Comparison of ENCODE assay signal across 13 cellular contexts in genomic region chr13:79485451-79485850, GRCh38. TPM values are rescaled to one million over a fixed set of nuclear protein-coding genes. Genes with fewer than 3 reads are reported as not detected.
DNase-seq lines count a peak whose midpoint lies in the region; ATAC-seq and TF ChIP-seq lines count a peak whose summit lies in the region.
"Had no signal": no experiment of that assay in that cellular context is flagged by ENCODE, and none has a peak within 500 bp of the region (broad histone marks: within the 10 kb centered on the region; RNA-seq: fewer than 3 reads in every experiment).

No MANE protein-coding gene starts in this region.

- H3K27ac Mint-ChIP-seq in activated CD8-positive, alpha-beta T cell treated with anti-CD3 and anti-CD28 coated beads for 36 hours = peak overlapping the region; percentile 69
- no peak overlapping the region for H3K27ac Mint-ChIP-seq in activated CD8-positive, alpha-beta T cell treated with anti-CD3 and anti-CD28 coated beads, Interleukin-2, amount 10 ng/mL, durations not matched to agents 7 days and 5 days

- peaks cover 47% of the 10 kb centered on the region for H3K36me3 Mint-ChIP-seq in activated CD8-positive, alpha-beta T cell treated with anti-CD3 and anti-CD28 coated beads for 36 hours (ENCODE audit: low read depth)
- peaks cover 12% of the 10 kb centered on the region for H3K36me3 Mint-ChIP-seq in activated CD8-positive, alpha-beta T cell treated with anti-CD3 and anti-CD28 coated beads, Interleukin-2, amount 10 ng/mL, durations not matched to agents 7 days and 5 days (ENCODE audit: low read depth)

- no peak for ATAC-seq in activated CD8-positive, alpha-beta T cell treated with anti-CD3 and anti-CD28 coated beads for 36 hours
- no peak for ATAC-seq in activated CD8-positive, alpha-beta T cell treated with anti-CD3 and anti-CD28 coated beads, Interleukin-2, amount 10 ng/mL, durations not matched to agents 7 days and 5 days
- no peak for ATAC-seq in PC-3
- ATAC-seq: Panc1 had no signal

- H3F3A ChIP-seq in PC-3 (ENCODE audit: low read length, unreplicated experiment) = no peaks in the 10 kb centered on the region

- H3K27me3 ChIP-seq in PC-3 (ENCODE audit: low read length) (no peaks in the 10 kb centered on the region), prostate gland (replicated peaks; ENCODE audit: insufficient read depth) (no peaks in the 10 kb centered on the region)

- POLR2A ChIA-PET in activated CD8-positive, alpha-beta T cell treated with anti-CD3 and anti-CD28 coated beads for 36 hours (lab: Charles Lee) = interaction anchor here (1.0 kb wide), 1 partner anchor 15 kb away, joined by 3 read pairs; no protein-coding TSS in a partner anchor
- POLR2A ChIA-PET in activated CD8-positive, alpha-beta T cell treated with anti-CD3 and anti-CD28 coated beads, Interleukin-2, amount 10 ng/mL, durations not matched to agents 7 days and 5 days (lab: Charles Lee) = interaction anchor here (1.3 to 1.8 kb wide), 2 partner anchors 37 to 79 kb away, joined by 3 to 6 read pairs; partner anchors contain the start of gene RBM26
- POLR2A ChIA-PET in PC-3 (lab: Charles Lee; ENCODE audit: unreplicated experiment) = interaction anchor here (0.9 kb wide), 1 partner anchor 61 kb away, joined by 8 read pairs; no protein-coding TSS in a partner anchor

- intact Hi-C loops in activated CD8-positive, alpha-beta T cell treated with anti-CD3 and anti-CD28 coated beads for 36 hours (cut with micrococcal nuclease) = no loop called here
- intact Hi-C loops in PC-3 (cut with micrococcal nuclease) (loop anchor here (1.0 to 2.0 kb wide), 3 partner anchors 43 to 56 kb away; no protein-coding TSS in a partner anchor), prostate gland (cut with DNase I) (no loop called here)

- no TSS peak for BruUV-seq in PC-3 (replicated peaks; lab: Mats Ljungman, UMichigan)

- no peak for DNase-seq in activated CD8-positive, alpha-beta T cell treated with anti-CD3 and anti-CD28 coated beads for 36 hours
- DNase-seq in activated CD8-positive, alpha-beta T cell treated with anti-CD3 and anti-CD28 coated beads, Interleukin-2, amount 10 ng/mL, durations not matched to agents 7 days and 5 days = no peak
- DNase-seq in PC-3 = no peak
- DNase-seq in epithelial cell of esophagus (ENCODE audit: low read depth) = no peak
- no peak for DNase-seq in prostate gland (ENCODE audit: low spot score)
- DNase-seq in SKM-1 (lab: John Stamatoyannopoulos, UW; ENCODE audit: unreplicated experiment) = no peak
- DNase-seq in globus pallidus (ENCODE audit: low spot score) = no peak
- no peak for DNase-seq in RPMI8226
- DNase-seq: DMS79; NCI-H345; stimulated activated CD8-positive, alpha-beta memory T cell treated with anti-CD3 and anti-CD28 coated beads, Interleukin-4, amount 100 ng/mL, for 48 hours had no signal

- no peak for TF ChIP-seq CTCF in activated CD8-positive, alpha-beta T cell treated with anti-CD3 and anti-CD28 coated beads for 36 hours (IDR thresholded peaks at IDR 0.05)
- no peak for TF ChIP-seq CTCF in PC-3 (conservative IDR thresholded peaks at IDR 0.05; ENCODE audit: low read depth, low read length)
- no peak for TF ChIP-seq CTCF in epithelial cell of esophagus (IDR thresholded peaks at IDR 0.05; ENCODE audit: insufficient read depth, low read depth, low read length, missing control alignments)
- no peak for TF ChIP-seq CTCF in prostate gland (IDR thresholded peaks at IDR 0.05)

- peaks cover 80% of the 10 kb centered on the region for H3K4me1 Mint-ChIP-seq in activated CD8-positive, alpha-beta T cell treated with anti-CD3 and anti-CD28 coated beads for 36 hours (ENCODE audit: low read depth)
- peaks cover 68% of the 10 kb centered on the region for H3K4me1 Mint-ChIP-seq in activated CD8-positive, alpha-beta T cell treated with anti-CD3 and anti-CD28 coated beads, Interleukin-2, amount 10 ng/mL, durations not matched to agents 7 days and 5 days (ENCODE audit: low read depth)

- no peak overlapping the region for H2AFZ ChIP-seq in PC-3 (ENCODE audit: low read length)

- no peaks in the 10 kb centered on the region for H3K9me3 ChIP-seq in PC-3 (ENCODE audit: low read length)
- H3K9me3 ChIP-seq in prostate gland = no peaks in the 10 kb centered on the region

- peak overlapping the region; percentile 61 for H3K4me2 ChIP-seq in PC-3 (ENCODE audit: low read length)

- 64% methylated on average over 2 of the region's 2 CpGs for WGBS in prostate gland

- H3K4me1 ChIP-seq in PC-3 (ENCODE audit: insufficient read depth, low read length) (peaks cover 38% of the 10 kb centered on the region), prostate gland (replicated peaks) (no peaks in the 10 kb centered on the region)

- H3K36me3 ChIP-seq in PC-3 (ENCODE audit: low read depth, low read length) = no peaks in the 10 kb centered on the region; the same call in 1 of the 2 replicates
- H3K36me3 ChIP-seq in prostate gland = no peaks in the 10 kb centered on the region

- H3K4me3 Mint-ChIP-seq in activated CD8-positive, alpha-beta T cell treated with anti-CD3 and anti-CD28 coated beads for 36 hours = peak overlapping the region; percentile 28
- no peak overlapping the region for H3K4me3 Mint-ChIP-seq in activated CD8-positive, alpha-beta T cell treated with anti-CD3 and anti-CD28 coated beads, Interleukin-2, amount 10 ng/mL, durations not matched to agents 7 days and 5 days

- H3K79me2 ChIP-seq in PC-3 (ENCODE audit: low read length) = peaks cover 88% of the 10 kb centered on the region

- H3K4me3 ChIP-seq in PC-3 (ENCODE audit: low read length) (peak overlapping the region; percentile 13; the same call in 1 of the 2 replicates), epithelial cell of esophagus (ENCODE audit: low read length) (peak overlapping the region; percentile 15), prostate gland (no peak overlapping the region)
- H3K4me3 ChIP-seq: GM12878 had no signal

- H3K27ac ChIP-seq in PC-3 (ENCODE audit: low read length) (peak overlapping the region; percentile 50), prostate gland (peak overlapping the region; percentile 3 to 15)

- H3K9me2 ChIP-seq in PC-3 (replicated peaks; ENCODE audit: low read length) = no peaks in the 10 kb centered on the region

- CTCF ChIA-PET in activated CD8-positive, alpha-beta T cell treated with anti-CD3 and anti-CD28 coated beads for 36 hours (lab: Charles Lee) = interaction anchor here (1.0 to 5.6 kb wide), 4 partner anchors 9 to 94 kb away, joined by 3 to 40 read pairs (median 4); no protein-coding TSS in a partner anchor
- CTCF ChIA-PET in activated CD8-positive, alpha-beta T cell treated with anti-CD3 and anti-CD28 coated beads, Interleukin-2, amount 10 ng/mL, durations not matched to agents 7 days and 5 days (lab: Charles Lee) = interaction anchor here (1.1 to 5.4 kb wide), 11 partner anchors 8 to 80 kb away, joined by 3 to 35 read pairs (median 5); partner anchors contain the start of gene RBM26
- CTCF ChIA-PET in PC-3 (lab: Charles Lee) = interaction anchor here (0.6 to 1.1 kb wide), 2 partner anchors 47 to 62 kb away, joined by 3 to 13 read pairs; no protein-coding TSS in a partner anchor

- H3K9me3 Mint-ChIP-seq in activated CD8-positive, alpha-beta T cell treated with anti-CD3 and anti-CD28 coated beads for 36 hours = peaks cover 4% of the 10 kb centered on the region
- no peaks in the 10 kb centered on the region for H3K9me3 Mint-ChIP-seq in activated CD8-positive, alpha-beta T cell treated with anti-CD3 and anti-CD28 coated beads, Interleukin-2, amount 10 ng/mL, durations not matched to agents 7 days and 5 days (ENCODE audit: insufficient read depth)

- peaks cover 14% of the 10 kb centered on the region for H4K20me1 ChIP-seq in PC-3 (ENCODE audit: low read length)

- H3K9ac ChIP-seq in PC-3 (ENCODE audit: low read length) = no peak overlapping the region

- H3K27me3 Mint-ChIP-seq in activated CD8-positive, alpha-beta T cell treated with anti-CD3 and anti-CD28 coated beads for 36 hours = no peaks in the 10 kb centered on the region
- no peaks in the 10 kb centered on the region for H3K27me3 Mint-ChIP-seq in activated CD8-positive, alpha-beta T cell treated with anti-CD3 and anti-CD28 coated beads, Interleukin-2, amount 10 ng/mL, durations not matched to agents 7 days and 5 days (ENCODE audit: low read depth)

- no peak for TF ChIP-seq POLR2A in prostate gland (IDR thresholded peaks at IDR 0.05)

RNA-seq across cellular contexts. Expression of gene NDFIP2, which starts 4.5 kb away (rescaled TPM):
- total RNA-seq in activated CD8-positive, alpha-beta T cell treated with anti-CD3 and anti-CD28 coated beads for 36 hours = 10 to 100 TPM; 67.4 to 69.1 TPM
- total RNA-seq in activated CD8-positive, alpha-beta T cell treated with anti-CD3 and anti-CD28 coated beads, Interleukin-2, amount 10 ng/mL, durations not matched to agents 7 days and 5 days = 10 to 100 TPM; 13.4 to 15.3 TPM
- total RNA-seq in PC-3 (2014; rRNA removed) (17.9 and 19.5 TPM in 2 replicates), prostate gland (10 to 100 TPM; 22.2 to 30.8 TPM)

Comparison
In these comparisons a context has a peak if more than half of its experiments do, and no peak if none do; other contexts are left out.
1. H3K4me3 ChIP-seq: peak in PC-3 (single experiment) and epithelial cell of esophagus (single experiment); none in prostate gland (0 of 2).